Comparison of ENCODE assay signal across 8 cellular contexts in genomic region chr1:205591522-205592351, GRCh38. TPM values are rescaled to one million over a fixed set of nuclear protein-coding genes. Genes with fewer than 3 reads are reported as not detected.
DNase-seq lines count a peak whose midpoint lies in the region; ATAC-seq and TF ChIP-seq lines count a peak whose summit lies in the region.

No MANE protein-coding gene starts in this region.

- peak; percentile 84 for DNase-seq in A673 (ENCODE audit: low spot score)
- DNase-seq in NCI-H2171 treated with DMSO at 0.1 percent for 48 hours (lab: John Stamatoyannopoulos, UW): peak; percentile 97
- peak; percentile 97 for DNase-seq in WERI-Rb-1
- peak; percentile 89 to 94 for DNase-seq in breast epithelium (ENCODE audit: low spot score in 2 of 2)
- DNase-seq in immature natural killer cell: peak; percentile 87 to 88 (median 87)
- peak; percentile 96 for DNase-seq in spleen

- H3K27me3 ChIP-seq in A673 (replicated peaks; ENCODE audit: insufficient read depth, low read depth, low read length, poor library complexity): peaks cover 10% of the 10 kb centered on the region
- H3K27me3 ChIP-seq in WERI-Rb-1 (ENCODE audit: insufficient read depth, low read depth, severe bottlenecking): peaks cover 52% of the 10 kb centered on the region
- no peaks in the 10 kb centered on the region for H3K27me3 ChIP-seq in breast epithelium
- no peaks in the 10 kb centered on the region for H3K27me3 ChIP-seq in spleen (replicated peaks in 1 of 7)

- CTCF ChIA-PET in A673 (lab: Charles Lee): interaction anchor here (0.6 to 4.0 kb wide), 12 partner anchors 20 to 785 kb away, joined by 3 to 64 read pairs (median 3); partner anchors contain the start of gene ELK4

- no TSS peak for BruUV-seq in A673 (replicated peaks; lab: Mats Ljungman, UMichigan)

- peaks cover 0 to 5% (median 3%) of the 10 kb centered on the region in 3 donors for H3K27me3 Mint-ChIP-seq in immature natural killer cell (ENCODE audit: low read depth in 3 of 3)

- H3K4me1 ChIP-seq in A673 (ENCODE audit: insufficient read depth, low read length, poor library complexity, severe bottlenecking) (no peaks in the 10 kb centered on the region), breast epithelium (peaks cover 0 to 6% of the 10 kb centered on the region in 2 donors), spleen (peaks cover 0 to 60% (median 36%) of the 10 kb centered on the region in 6 donors)

- no peak overlapping the region for H3K4me3 ChIP-seq in A673 (ENCODE audit: low read depth, low read length, poor library complexity, severe bottlenecking)
- peak overlapping the region; percentile 52 for H3K4me3 ChIP-seq in WERI-Rb-1 (ENCODE audit: low read depth, low read length)
- H3K4me3 ChIP-seq in breast epithelium: peak overlapping the region; percentile 20 to 57 (median 39)
- peak overlapping the region; percentile 4 to 67 (median 41) for H3K4me3 ChIP-seq in spleen

- POLR2A ChIA-PET in A673 (lab: Charles Lee; ENCODE audit: low non-redundant PET): interaction anchor here (0.6 kb wide), 2 partner anchors 64 to 114 kb away, joined by 3 read pairs; no protein-coding TSS in a partner anchor

- peaks cover 24 to 26% of the 10 kb centered on the region in 2 donors for H3K4me1 Mint-ChIP-seq in immature natural killer cell

- peak; percentile 42 for ATAC-seq in GM18858 (IDR thresholded peaks at IDR 0.05; ENCODE audit: unreplicated experiment)
- peak; percentile 64 for ATAC-seq in HG03108 (IDR thresholded peaks at IDR 0.05; ENCODE audit: unreplicated experiment)

- WGBS in spleen, 5 donors: 1 to 2% (median 2%) methylated on average over 40 of the region's 40 CpGs

- H3K9me3 Mint-ChIP-seq in immature natural killer cell: no peaks in the 10 kb centered on the region

- peak overlapping the region; percentile 85 to 93 (median 90) for H3K4me3 Mint-ChIP-seq in immature natural killer cell

- TF ChIP-seq CTCF in A673 (conservative IDR thresholded peaks at IDR 0.05; ENCODE audit: low read depth, low read length) (peak; percentile 97), WERI-Rb-1 (IDR thresholded peaks at IDR 0.05; ENCODE audit: low read depth, low read length) (peak; percentile 100), breast epithelium (IDR thresholded peaks at IDR 0.05) (peak; percentile 99 to 100 (median 99)), spleen (IDR thresholded peaks at IDR 0.05 in 8 of 11, conservative IDR thresholded peaks at IDR 0.05 in 3 of 11) (peak; percentile 86 to 98 (median 96))

- no peaks in the 10 kb centered on the region for H3K9me3 ChIP-seq in A673 (ENCODE audit: low read depth, low read length, poor library complexity, severe bottlenecking)
- H3K9me3 ChIP-seq in WERI-Rb-1 (ENCODE audit: severe bottlenecking): no peaks in the 10 kb centered on the region
- no peaks in the 10 kb centered on the region for H3K9me3 ChIP-seq in breast epithelium
- no peaks in the 10 kb centered on the region for H3K9me3 ChIP-seq in spleen

- intact Hi-C loops in A673 (cut with micrococcal nuclease; ENCODE audit: unreplicated experiment): loop anchor here (1.0 to 2.0 kb wide), 3 partner anchors 41 to 119 kb away; partner anchors contain the start of gene ELK4
- intact Hi-C loops in breast epithelium (cut with DNase I; ENCODE audit: low total_unique reads): loop anchor here (10.0 kb wide), 1 partner anchor 53 kb away; no protein-coding TSS in a partner anchor
- intact Hi-C loops in spleen (cut with DNase I; ENCODE audit: low total_unique reads): loop anchor here (5.0 kb wide), 3 partner anchors 41 to 121 kb away; partner anchors contain the start of gene ELK4

- no peaks in the 10 kb centered on the region for H3K36me3 ChIP-seq in A673 (ENCODE audit: insufficient read depth, low read length, poor library complexity, severe bottlenecking)
- no peaks in the 10 kb centered on the region for H3K36me3 ChIP-seq in WERI-Rb-1
- no peaks in the 10 kb centered on the region for H3K36me3 ChIP-seq in breast epithelium
- H3K36me3 ChIP-seq in spleen: peaks cover 0 to 3% (median 0%) of the 10 kb centered on the region in 6 donors

- H3K36me3 Mint-ChIP-seq in immature natural killer cell: peaks cover 0 to 4% (median 0%) of the 10 kb centered on the region in 3 donors

- no peak overlapping the region for H3K27ac ChIP-seq in A673 (ENCODE audit: low read depth, low read length, poor library complexity, severe bottlenecking)
- peak overlapping the region; percentile 17 for H3K27ac ChIP-seq in WERI-Rb-1
- H3K27ac ChIP-seq in breast epithelium: peak overlapping the region; percentile 64 to 71
- H3K27ac ChIP-seq in spleen: peak overlapping the region; percentile 9 to 78 (median 72)

- H3K27ac Mint-ChIP-seq in immature natural killer cell: peak overlapping the region; percentile 26 to 92 (median 80)

- TF ChIP-seq POLR2A in breast epithelium (IDR thresholded peaks at IDR 0.05) (no peak), spleen (IDR thresholded peaks at IDR 0.05) (no peak)

RNA-seq across cellular contexts. Expression of gene ELK4, which starts 40.1 kb away (rescaled TPM):
- 35.4 and 38.2 TPM in 2 replicates for total RNA-seq in A673 (2021)
- 10 to 100 TPM; 22.6 to 32.5 (median 26.5) TPM for total RNA-seq in breast epithelium
- polyA plus RNA-seq in immature natural killer cell: 1 to 10 TPM; 2.8 to 5.7 (median 3.0) TPM
- 100 to 1,000 TPM in 4 of 7 donors, 10 to 100 TPM in 3; 50.9 to 109 (median 102) TPM for total RNA-seq in spleen
- polyA plus RNA-seq in spleen: 10 to 100 TPM in 1 of 3 donors, 1 to 10 TPM in 2; 8.5 to 12.5 (median 9.8) TPM
